ENCODE assay signal across 8 cellular contexts in the genomic region with DNA sequence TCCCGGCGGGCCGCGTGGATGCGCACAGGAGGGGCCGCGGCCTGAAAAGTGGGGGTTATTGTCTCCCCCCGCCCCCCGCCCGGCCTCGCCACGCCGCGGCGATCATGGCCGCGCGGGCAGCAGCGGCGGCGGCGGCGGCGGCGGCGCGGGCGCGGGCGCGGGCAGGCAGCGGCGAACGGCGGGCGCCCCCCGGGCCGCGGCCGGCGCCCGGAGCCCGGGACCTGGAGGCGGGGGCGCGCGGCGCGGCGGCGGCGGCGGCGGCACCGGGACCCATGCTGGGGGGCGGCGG. TPM values are rescaled to one million over a fixed set of nuclear protein-coding genes. Genes with fewer than 3 reads are reported as not detected.
DNase-seq lines count a peak whose midpoint lies in the region; ATAC-seq and TF ChIP-seq lines count a peak whose summit lies in the region.

No MANE protein-coding gene starts in this region.

- DNase-seq in CD4-positive, CD25-positive, alpha-beta regulatory T cell = no peak
- DNase-seq in choroid plexus epithelial cell (ENCODE audit: low read depth) = no peak
- no peak for DNase-seq in natural killer cell
- DNase-seq in left lobe of liver (ENCODE audit: low spot score) = no peak
- no peak for DNase-seq in LoVo (ENCODE audit: low spot score)
- no peak for DNase-seq in iPS-NIHi7 (ENCODE audit: extremely low spot score)

- peaks cover 7% of the 10 kb centered on the region for H3K27me3 Mint-ChIP-seq in CD4-positive, CD25-positive, alpha-beta regulatory T cell
- H3K27me3 Mint-ChIP-seq in natural killer cell (ENCODE audit: low read depth in 2 of 2) = no peaks in the 10 kb centered on the region

- ATAC-seq in CD4-positive, CD25-positive, alpha-beta regulatory T cell (ENCODE audit: low read depth in 2 of 2) = no peak
- ATAC-seq in HG03439 (IDR thresholded peaks at IDR 0.05; ENCODE audit: unreplicated experiment) = peak; percentile 6
- ATAC-seq in natural killer cell = peak in 1 of 3 donors; percentile 32
- ATAC-seq in GM19463 (IDR thresholded peaks at IDR 0.05; ENCODE audit: unreplicated experiment) = no peak
- ATAC-seq in left lobe of liver = no peak

- H3K9me3 Mint-ChIP-seq in CD4-positive, CD25-positive, alpha-beta regulatory T cell = no peaks in the 10 kb centered on the region
- H3K9me3 Mint-ChIP-seq in natural killer cell = no peaks in the 10 kb centered on the region

- peak overlapping the region; percentile 79 for H3K4me3 ChIP-seq in CD4-positive, CD25-positive, alpha-beta regulatory T cell (ENCODE audit: low read depth, low read length)
- peak overlapping the region; percentile 76 for H3K4me3 ChIP-seq in choroid plexus epithelial cell (ENCODE audit: low read depth, low read length)

- H3K27ac ChIP-seq in CD4-positive, CD25-positive, alpha-beta regulatory T cell (ENCODE audit: insufficient read depth, low read length, poor library complexity, severe bottlenecking) = peak overlapping the region; percentile 85

- no peaks in the 10 kb centered on the region for H3K36me3 ChIP-seq in CD4-positive, CD25-positive, alpha-beta regulatory T cell (ENCODE audit: control insufficient read depth, insufficient read depth, low read length)

- intact Hi-C loops in natural killer cell (cut with micrococcal nuclease) = loop anchor here (1.0 to 5.0 kb wide), 2 partner anchors 90 to 405 kb away; no protein-coding TSS in a partner anchor

- H3K4me1 Mint-ChIP-seq in CD4-positive, CD25-positive, alpha-beta regulatory T cell = peaks cover 13 to 36% (median 23%) of the 10 kb centered on the region in 4 donors
- H3K4me1 Mint-ChIP-seq in natural killer cell = peaks cover 32 to 43% of the 10 kb centered on the region in 2 donors

- no peaks in the 10 kb centered on the region for H3K27me3 ChIP-seq in CD4-positive, CD25-positive, alpha-beta regulatory T cell (ENCODE audit: control insufficient read depth, insufficient read depth, low read length)

- no peak for TF ChIP-seq CTCF in choroid plexus epithelial cell (conservative IDR thresholded peaks at IDR 0.05; ENCODE audit: low read depth, low read length)
- TF ChIP-seq CTCF in natural killer cell (IDR thresholded peaks at IDR 0.05) = no peak

- no peaks in the 10 kb centered on the region for H3K36me3 Mint-ChIP-seq in CD4-positive, CD25-positive, alpha-beta regulatory T cell
- no peaks in the 10 kb centered on the region for H3K36me3 Mint-ChIP-seq in natural killer cell

- H3K27ac Mint-ChIP-seq in CD4-positive, CD25-positive, alpha-beta regulatory T cell = peak overlapping the region in 2 of 3 donors; percentile 95 to 97
- peak overlapping the region; percentile 92 for H3K27ac Mint-ChIP-seq in natural killer cell

- H3K4me1 ChIP-seq in CD4-positive, CD25-positive, alpha-beta regulatory T cell (ENCODE audit: control insufficient read depth, insufficient read depth, low read length, poor library complexity, severe bottlenecking) = peaks cover 21% of the 10 kb centered on the region

- H3K9me3 ChIP-seq in CD4-positive, CD25-positive, alpha-beta regulatory T cell (ENCODE audit: control insufficient read depth in 2 of 2, low read length in 2 of 2) = no peaks in the 10 kb centered on the region

- peak overlapping the region; percentile 92 to 99 (median 96) for H3K4me3 Mint-ChIP-seq in CD4-positive, CD25-positive, alpha-beta regulatory T cell
- peak overlapping the region; percentile 97 for H3K4me3 Mint-ChIP-seq in natural killer cell

RNA-seq across cellular contexts. Expression of a gene that starts 0.3 kb away (rescaled TPM):
- total RNA-seq in CD4-positive, CD25-positive, alpha-beta regulatory T cell = 186 TPM
- 10 to 100 TPM in 3 of 4 donors, 1 to 10 TPM in 1; 9.8 to 17.8 (median 12.2) TPM for polyA plus RNA-seq in CD4-positive, CD25-positive, alpha-beta regulatory T cell
- total RNA-seq in natural killer cell = 100 to 1,000 TPM; 180 to 201 (median 189) TPM
- 26.4 TPM for total RNA-seq in left lobe of liver
